In genomic region chr13:96796234-96796633, GRCh38 we compare ENCODE assay signal across 26 cellular contexts.
DNase-seq lines count a peak whose midpoint lies in the region; ATAC-seq and TF ChIP-seq lines count a peak whose summit lies in the region.
"Had no signal": no experiment of that assay in that cellular context is flagged by ENCODE, and none has a peak within 500 bp of the region (broad histone marks: within the 10 kb centered on the region; RNA-seq: fewer than 3 reads in every experiment).

No MANE protein-coding gene starts in this region.

- POLR2A ChIA-PET in activated CD4-positive, alpha-beta T cell treated with anti-CD3 and anti-CD28 coated beads for 36 hours (lab: Charles Lee) = no interaction called here

- CTCF ChIA-PET in activated CD4-positive, alpha-beta T cell treated with anti-CD3 and anti-CD28 coated beads for 36 hours (lab: Charles Lee) = no interaction called here

- H3K4me1 Mint-ChIP-seq in activated CD4-positive, alpha-beta T cell treated with anti-CD3 and anti-CD28 coated beads for 36 hours = no peaks in the 10 kb centered on the region
- H3K4me1 Mint-ChIP-seq: memory B cell; stimulated activated naive B cell treated with anti-CD40 and anti-IgM and Interleukin-4, amounts not matched to agents 10 μg/mL and 1 μg/mL and 100 μg/mL, for 72 hours had no signal

- TF ChIP-seq CTCF in fibroblast of mammary gland (conservative IDR thresholded peaks at IDR 0.05; ENCODE audit: control insufficient read depth, insufficient read depth, low read depth, low read length) = peak; percentile 47
- peak; percentile 39 for TF ChIP-seq CTCF in retinal pigment epithelial cell (conservative IDR thresholded peaks at IDR 0.05; ENCODE audit: low read depth, low read length)
- no peak for TF ChIP-seq CTCF in GM13976 (IDR thresholded peaks at IDR 0.05; ENCODE audit: borderline replicate concordance, control extremely low read depth, extremely low read depth, insufficient read depth, missing control alignments)

- no peak for ATAC-seq in activated CD4-positive, alpha-beta T cell treated with anti-CD3 and anti-CD28 coated beads for 36 hours
- no peak for ATAC-seq in HG03175 (IDR thresholded peaks at IDR 0.05; ENCODE audit: unreplicated experiment)
- no peak for ATAC-seq in HG03280 (IDR thresholded peaks at IDR 0.05; ENCODE audit: unreplicated experiment)
- ATAC-seq: gastroesophageal sphincter; pancreas; stimulated activated naive B cell treated with anti-CD40 and anti-IgM and Interleukin-4, amounts not matched to agents 10 μg/mL and 1 μg/mL and 100 μg/mL, for 72 hours had no signal

- in situ Hi-C loops in GM13976 (cut with MboI; ENCODE audit: low sequenced_read_pairs, unreplicated experiment) = no loop called here

- H3K4me3 ChIP-seq in fibroblast of mammary gland (ENCODE audit: control insufficient read depth, low read depth, low read length) = no peak overlapping the region
- H3K4me3 ChIP-seq in retinal pigment epithelial cell (ENCODE audit: low read length) = no peak overlapping the region
- H3K4me3 ChIP-seq: colonic mucosa, gastroesophageal sphincter, HAP-1, pancreas, transverse colon had no signal

- intact Hi-C loops in activated CD4-positive, alpha-beta T cell treated with anti-CD3 and anti-CD28 coated beads for 36 hours (cut with DNase I, micrococcal nuclease) = no loop called here

- H3K4me3 Mint-ChIP-seq in activated CD4-positive, alpha-beta T cell treated with anti-CD3 and anti-CD28 coated beads for 36 hours = no peak overlapping the region
- H3K4me3 Mint-ChIP-seq: activated T-cell treated with anti-CD3 and anti-CD28 coated beads, Interleukin-2, amount 50 U/mL, for 24 hours; memory B cell; stimulated activated naive B cell treated with anti-CD40 and anti-IgM and Interleukin-4, amounts not matched to agents 10 μg/mL and 1 μg/mL and 100 μg/mL, for 72 hours had no signal

- no peaks in the 10 kb centered on the region for H3K36me3 Mint-ChIP-seq in activated CD4-positive, alpha-beta T cell treated with anti-CD3 and anti-CD28 coated beads for 36 hours (ENCODE audit: low read depth)
- H3K36me3 Mint-ChIP-seq: memory B cell; stimulated activated naive B cell treated with anti-CD40 and anti-IgM and Interleukin-4, amounts not matched to agents 10 μg/mL and 1 μg/mL and 100 μg/mL, for 72 hours had no signal

- no peaks in the 10 kb centered on the region for H3K27me3 Mint-ChIP-seq in activated CD4-positive, alpha-beta T cell treated with anti-CD3 and anti-CD28 coated beads for 36 hours
- H3K27me3 Mint-ChIP-seq: activated T-cell treated with anti-CD3 and anti-CD28 coated beads, Interleukin-2, amount 50 U/mL, for 24 hours; memory B cell; stimulated activated naive B cell treated with anti-CD40 and anti-IgM and Interleukin-4, amounts not matched to agents 10 μg/mL and 1 μg/mL and 100 μg/mL, for 72 hours had no signal

- H3K27ac Mint-ChIP-seq in activated CD4-positive, alpha-beta T cell treated with anti-CD3 and anti-CD28 coated beads for 36 hours = no peak overlapping the region
- H3K27ac Mint-ChIP-seq: activated T-cell treated with anti-CD3 and anti-CD28 coated beads, Interleukin-2, amount 50 U/mL, for 24 hours; memory B cell; stimulated activated naive B cell treated with anti-CD40 and anti-IgM and Interleukin-4, amounts not matched to agents 10 μg/mL and 1 μg/mL and 100 μg/mL, for 72 hours had no signal

- DNase-seq in LHCN-M2 (ENCODE audit: low read depth) (peak; percentile 16), amniotic epithelial cell (ENCODE audit: low read depth) (peak; percentile 43), fibroblast of mammary gland (ENCODE audit: low read depth) (peak; percentile 17), retinal pigment epithelial cell (ENCODE audit: low read depth) (no peak), GM13976 (ENCODE audit: low spot score) (no peak)
- DNase-seq in activated CD4-positive, alpha-beta T cell treated with anti-CD3 and anti-CD28 coated beads for 36 hours = no peak
- DNase-seq: activated CD4-positive, CD25-positive, alpha-beta regulatory T cell treated with anti-CD3 and anti-CD28 coated beads, Interleukin-2, amount 50 U/mL, for 72 hours; activated naive CD4-positive, alpha-beta T cell; activated T-cell treated with anti-CD3 and anti-CD28 coated beads, Interleukin-2, amount 50 U/mL, for 24 hours; AML-193; anterior cingulate cortex; colonic mucosa; DMS79 treated with DMSO at 0.1 percent for 48 hours; kidney glomerular epithelial cell; NCI-H1417; NCI-H510A treated with DMSO at 0.1 percent for 48 hours; NK-92 treated with Interleukin-12 subunit alpha and Interleukin-12 subunit beta, amount 100 ng/mL, for 24 hours; pancreas; stimulated activated CD4-positive, alpha-beta T cell treated with anti-CD3 and anti-CD28 coated beads, Interleukin-1b, Interleukin-23, amount 100 ng/mL, for 48 hours; stimulated activated naive B cell treated with anti-CD40 and anti-IgM and Interleukin-4, amounts not matched to agents 10 μg/mL and 1 μg/mL and 100 μg/mL, for 72 hours; transverse colon had no signal

- no peaks in the 10 kb centered on the region for H3K9me3 Mint-ChIP-seq in activated CD4-positive, alpha-beta T cell treated with anti-CD3 and anti-CD28 coated beads for 36 hours (ENCODE audit: low read depth)
- H3K9me3 Mint-ChIP-seq: activated T-cell treated with anti-CD3 and anti-CD28 coated beads, Interleukin-2, amount 50 U/mL, for 24 hours; stimulated activated naive B cell treated with anti-CD40 and anti-IgM and Interleukin-4, amounts not matched to agents 10 μg/mL and 1 μg/mL and 100 μg/mL, for 72 hours had no signal

Comparison
In these comparisons a context has a peak if more than half of its experiments do, and no peak if none do; other contexts are left out.
1. DNase-seq: peak in LHCN-M2 (single experiment), amniotic epithelial cell (single experiment) and fibroblast of mammary gland (single experiment); none in retinal pigment epithelial cell (single experiment), activated CD4-positive, alpha-beta T cell treated with anti-CD3 and anti-CD28 coated beads for 36 hours (single experiment) and GM13976 (single experiment).